Comparison of ENCODE assay signal across 7 cellular contexts in genomic region chr19:11481777-11482383, GRCh38.
DNase-seq lines count a peak whose midpoint lies in the region; ATAC-seq and TF ChIP-seq lines count a peak whose summit lies in the region.

No MANE protein-coding gene starts in this region.

- peak overlapping the region; percentile 53 for H3K4me3 ChIP-seq in choroid plexus epithelial cell (ENCODE audit: low read depth, low read length)

- ATAC-seq in GM18519 (IDR thresholded peaks at IDR 0.05; ENCODE audit: low FRiP score, unreplicated experiment): peak; percentile 41
- peak; percentile 58 for ATAC-seq in HG03108 (IDR thresholded peaks at IDR 0.05; ENCODE audit: unreplicated experiment)

- TF ChIP-seq CTCF in choroid plexus epithelial cell (conservative IDR thresholded peaks at IDR 0.05; ENCODE audit: low read depth, low read length): no peak

- DNase-seq in NCI-H2227 treated with DMSO at 0.1 percent for 48 hours (lab: John Stamatoyannopoulos, UW) (peak; percentile 88), choroid plexus epithelial cell (ENCODE audit: low read depth) (peak; percentile 90), left kidney (ENCODE audit: low read depth, low spot score) (peak; percentile 91)
- DNase-seq in activated CD4-positive, CD25-positive, alpha-beta regulatory T cell treated with anti-CD3 and anti-CD28 coated beads, Interleukin-2, amount 50 U/mL, for 16 hours (ENCODE audit: low read depth, low spot score): peak; percentile 49
- DNase-seq in stimulated activated CD4-positive, alpha-beta T cell treated with anti-CD3 and anti-CD28 coated beads, Interleukin-4, amount 100 ng/mL, for 24 hours: peak; percentile 79

Comparison
In these comparisons a context has a peak if more than half of its experiments do, and no peak if none do; other contexts are left out.
1. Peak in every context shown above with its lines: DNase-seq, ATAC-seq and H3K4me3 ChIP-seq.